ENCODE assay signal across 6 cellular contexts in genomic region chr4:932713-933070, GRCh38. TPM values are rescaled to one million over a fixed set of nuclear protein-coding genes. Genes with fewer than 3 reads are reported as not detected.
DNase-seq lines count a peak whose midpoint lies in the region; ATAC-seq and TF ChIP-seq lines count a peak whose summit lies in the region.

No MANE protein-coding gene starts in this region.

- TF ChIP-seq CTCF in GM23338 (conservative IDR thresholded peaks at IDR 0.05; ENCODE audit: low read depth in 2 of 2): peak in 1 of 2 experiments; percentile 23; a peak in 1 of 4 replicates
- no peak for TF ChIP-seq CTCF in WTC11 (IDR thresholded peaks at IDR 0.05)
- TF ChIP-seq CTCF in left lung (IDR thresholded peaks at IDR 0.05): peak in 1 of 2 donors; percentile 6

- DNase-seq in GM23338 (ENCODE audit: low spot score) (no peak), WTC11 (ENCODE audit: low spot score) (no peak), left lung (peak in 1 of 2 donors; percentile 67), cerebellar cortex (ENCODE audit: low spot score) (no peak), SHP77 treated with DMSO at 0.1 percent for 48 hours (lab: John Stamatoyannopoulos, UW) (no peak), NCI-H526 treated with DMSO at 0.1 percent for 48 hours (lab: John Stamatoyannopoulos, UW) (no peak)

- H3K27ac Mint-ChIP-seq in GM23338: peak overlapping the region; percentile 51; the same call in 1 of the 2 replicates
- peak overlapping the region; percentile 91 for H3K27ac Mint-ChIP-seq in WTC11

- intact Hi-C loops in left lung (cut with DNase I): no loop called here

- peak overlapping the region; percentile 100 for H2AFZ ChIP-seq in GM23338

- peaks cover 7% of the 10 kb centered on the region for H3K4me1 Mint-ChIP-seq in GM23338
- peaks cover 20% of the 10 kb centered on the region for H3K4me1 Mint-ChIP-seq in WTC11

- peaks cover 17% of the 10 kb centered on the region for H4K20me1 ChIP-seq in GM23338 (replicated peaks; ENCODE audit: insufficient read depth)

- H3K79me2 ChIP-seq in GM23338 (replicated peaks; ENCODE audit: insufficient read depth): peaks cover 41% of the 10 kb centered on the region

- peak overlapping the region; percentile 99 for H3K4me2 ChIP-seq in GM23338

- H3K9me2 ChIP-seq in GM23338 (ENCODE audit: insufficient read depth): no peaks in the 10 kb centered on the region

- no peaks in the 10 kb centered on the region for H3K9me3 ChIP-seq in left lung

- H3K36me3 ChIP-seq in GM23338 (ENCODE audit: insufficient read depth): no peaks in the 10 kb centered on the region
- no peaks in the 10 kb centered on the region for H3K36me3 ChIP-seq in left lung

- POLR2A ChIA-PET in WTC11 (lab: Charles Lee): interaction anchor here (1.5 kb wide), 1 partner anchor 16 kb away, joined by 5 read pairs; no protein-coding TSS in a partner anchor

- no peaks in the 10 kb centered on the region for H3K27me3 ChIP-seq in GM23338 (ENCODE audit: insufficient read depth)
- no peaks in the 10 kb centered on the region for H3K27me3 ChIP-seq in left lung

- no peaks in the 10 kb centered on the region for H3F3A ChIP-seq in GM23338 (replicated peaks; ENCODE audit: low read depth)

- ATAC-seq in GM23338: peak; percentile 24
- peak; percentile 10 for ATAC-seq in WTC11
- peak; percentile 10 for ATAC-seq in left lung

- H3K36me3 Mint-ChIP-seq in GM23338 (ENCODE audit: low read depth) (no peaks in the 10 kb centered on the region), WTC11 (no peaks in the 10 kb centered on the region)

- H3K27ac ChIP-seq in GM23338 (ENCODE audit: low read depth): peak overlapping the region; percentile 78; the same call in 1 of the 2 replicates
- peak overlapping the region; percentile 65 to 96 for H3K27ac ChIP-seq in left lung

- CTCF ChIA-PET in WTC11 (lab: Charles Lee): interaction anchor here (0.9 to 2.1 kb wide), 6 partner anchors 13 to 190 kb away, joined by 4 to 6 read pairs (median 4); no protein-coding TSS in a partner anchor

- H3K4me3 Mint-ChIP-seq in GM23338 (peak overlapping the region; percentile 92), WTC11 (peak overlapping the region; percentile 96)

- H3K4me1 ChIP-seq in GM23338 (ENCODE audit: insufficient read depth): no peaks in the 10 kb centered on the region; the same call in 1 of the 2 replicates
- H3K4me1 ChIP-seq in left lung: peaks cover 16 to 59% of the 10 kb centered on the region in 2 donors

- H3K27me3 Mint-ChIP-seq in GM23338 (ENCODE audit: insufficient read depth, low read depth, poor library complexity) (peaks cover 10% of the 10 kb centered on the region), WTC11 (ENCODE audit: low read depth) (no peaks in the 10 kb centered on the region)

- H3K4me3 ChIP-seq in GM23338: peak overlapping the region; percentile 96
- H3K4me3 ChIP-seq in left lung: peak overlapping the region; percentile 95

- H3K9me3 Mint-ChIP-seq in GM23338 (no peaks in the 10 kb centered on the region), WTC11 (no peaks in the 10 kb centered on the region)

TF ChIP-seq in GM23338, 12 proteins besides CTCF, POLR2A, EP300 and RAD21 (continues in another document):
- TF ChIP-seq ZNF114 (CRISPR knock-in tag; IDR thresholded peaks at IDR 0.05): no peak
- TF ChIP-seq NANOG (IDR thresholded peaks at IDR 0.05; ENCODE audit: borderline replicate concordance): no peak
- TF ChIP-seq ZNF331 (CRISPR knock-in tag; IDR thresholded peaks at IDR 0.05; ENCODE audit: low read depth): no peak
- no peak for TF ChIP-seq JUNB (IDR thresholded peaks at IDR 0.05; ENCODE audit: unreplicated experiment)
- TF ChIP-seq STAT1 (IDR thresholded peaks at IDR 0.05; ENCODE audit: unreplicated experiment): no peak

TF ChIP-seq in WTC11, 78 proteins besides CTCF, POLR2A, EP300 and RAD21:
- TF ChIP-seq CBFB (CRISPR knock-in tag; IDR thresholded peaks at IDR 0.05; ENCODE audit: low read depth) (0 out of 2 replicates have a peak, but pooled peaks have one; percentile 4), CREB1 (CRISPR knock-in tag; IDR thresholded peaks at IDR 0.05) (0 out of 2 replicates have a peak, but pooled peaks have one; percentile 7), NR2C2 (CRISPR knock-in tag; IDR thresholded peaks at IDR 0.05) (no peak)

RNA-seq across cellular contexts. Expression of gene TMEM175, which starts 0.4 kb away (rescaled TPM):
- 4.2 and 11.4 TPM in 2 replicates for total RNA-seq in GM23338 (2014; rRNA removed; shearing (Covaris generic))
- 6.5 and 8.0 TPM in 2 replicates for polyA plus RNA-seq in GM23338 (2016; fragmentation: Nextera tagmentation; extraction: Ambion mirVana)
- total RNA-seq in WTC11 (2021) (6.4 to 10.6 TPM (median 9.2 TPM) in 3 replicates), left lung (10 to 100 TPM; 29.9 to 31.5 TPM)

RNA-seq across cellular contexts. Expression of gene GAK, which starts 0.6 kb away (rescaled TPM):
- 88.6 and 124 TPM in 2 replicates for total RNA-seq in GM23338 (2014; rRNA removed; shearing (Covaris generic))
- 47.9 and 48.5 TPM in 2 replicates for polyA plus RNA-seq in GM23338 (2016; fragmentation: Nextera tagmentation; extraction: Ambion mirVana)
- 108 to 121 TPM (median 108 TPM) in 3 replicates for total RNA-seq in WTC11 (2021)
- total RNA-seq in left lung: 100 to 1,000 TPM; 109 to 121 TPM

RNA-seq across cellular contexts. Expression of gene DGKQ, which starts 40.7 kb away (rescaled TPM):
- total RNA-seq in GM23338 (2014; rRNA removed; shearing (Covaris generic)): 18.6 and 22.4 TPM in 2 replicates
- polyA plus RNA-seq in GM23338 (2016; fragmentation: Nextera tagmentation; extraction: Ambion mirVana): 3.4 and 4.0 TPM in 2 replicates
- 15.7 to 19.3 TPM (median 16.9 TPM) in 3 replicates for total RNA-seq in WTC11 (2021)
- total RNA-seq in left lung: 10 to 100 TPM; 15.8 to 19.8 TPM

RNA-seq across cellular contexts. Expression of gene IDUA, which starts 54.2 kb away (rescaled TPM):
- total RNA-seq in GM23338 (2014; rRNA removed; shearing (Covaris generic)): 0.62 and 6.1 TPM in 2 replicates
- 0.80 and 1.3 TPM in 2 replicates for polyA plus RNA-seq in GM23338 (2016; fragmentation: Nextera tagmentation; extraction: Ambion mirVana)
- total RNA-seq in WTC11 (2021): 8.5 to 9.7 TPM (median 8.7 TPM) in 3 replicates
- 10 to 100 TPM; 33.6 to 46.8 TPM for total RNA-seq in left lung
